ENCODE assay signal across 22 cellular contexts in genomic region chr10:44511601-44512000, GRCh38.
"Had no signal": no experiment of that assay in that cellular context is flagged by ENCODE, and none has a peak within 500 bp of the region (broad histone marks: within the 10 kb centered on the region; RNA-seq: fewer than 3 reads in every experiment).

No MANE protein-coding gene starts in this region.

- H3K27ac ChIP-seq: colonic mucosa, heart right ventricle, ovary, suprapubic skin, thyroid gland, upper lobe of left lung, vagina had no signal

- H3K4me1 ChIP-seq: colonic mucosa, suprapubic skin, thyroid gland, upper lobe of left lung, vagina had no signal

- H3K36me3 ChIP-seq: colonic mucosa, heart right ventricle, ovary, suprapubic skin, thyroid gland, upper lobe of left lung, vagina had no signal

- H3K9me3 ChIP-seq: colonic mucosa, heart right ventricle, mucosa of descending colon, ovary, suprapubic skin, thyroid gland, upper lobe of left lung, vagina had no signal

- DNase-seq: colonic mucosa; dermis blood vessel endothelial cell; effector CD4-positive, alpha-beta T cell; endodermal cell; erythroblast; heart right ventricle; hypothalamus; kidney glomerular epithelial cell; mammary epithelial cell; mucosa of descending colon; natural killer cell; ovary; right cardiac atrium; stimulated activated CD4-positive, alpha-beta T cell treated with anti-CD3 and anti-CD28 coated beads, Interleukin-4, amount 100 ng/mL, for 1 hour; stimulated activated CD8-positive, alpha-beta memory T cell treated with anti-CD3 and anti-CD28 coated beads, Interleukin-4, amount 100 ng/mL, for 48 hours; stimulated activated naive CD8-positive, alpha-beta T cell treated with anti-CD3 and anti-CD28 coated beads, Interleukin-15, Interleukin-2, amounts not matched to agents 100 U/mL and 50 U/mL, for 24 hours; thyroid gland; upper lobe of left lung had no signal

- H3K27me3 ChIP-seq: colonic mucosa, ovary, suprapubic skin, thyroid gland, upper lobe of left lung, vagina had no signal

- ATAC-seq: heart right ventricle; left lobe of liver; mucosa of descending colon; natural killer cell; right cardiac atrium; stimulated activated effector memory CD8-positive, alpha-beta T cell treated with anti-CD3 and anti-CD28 coated beads, Interleukin-12 subunit alpha, Interleukin-12 subunit beta, amount 100 ng/mL, for 72 hours; stimulated activated naive CD8-positive, alpha-beta T cell treated with anti-CD3 and anti-CD28 coated beads, Interleukin-15, Interleukin-2, amounts not matched to agents 100 U/mL and 50 U/mL, for 24 hours had no signal

- H3K4me3 ChIP-seq: colonic mucosa, heart right ventricle, mucosa of descending colon, ovary, suprapubic skin, thyroid gland, upper lobe of left lung, vagina had no signal
